Comparison of ENCODE assay signal across 8 cellular contexts in the genomic region with DNA sequence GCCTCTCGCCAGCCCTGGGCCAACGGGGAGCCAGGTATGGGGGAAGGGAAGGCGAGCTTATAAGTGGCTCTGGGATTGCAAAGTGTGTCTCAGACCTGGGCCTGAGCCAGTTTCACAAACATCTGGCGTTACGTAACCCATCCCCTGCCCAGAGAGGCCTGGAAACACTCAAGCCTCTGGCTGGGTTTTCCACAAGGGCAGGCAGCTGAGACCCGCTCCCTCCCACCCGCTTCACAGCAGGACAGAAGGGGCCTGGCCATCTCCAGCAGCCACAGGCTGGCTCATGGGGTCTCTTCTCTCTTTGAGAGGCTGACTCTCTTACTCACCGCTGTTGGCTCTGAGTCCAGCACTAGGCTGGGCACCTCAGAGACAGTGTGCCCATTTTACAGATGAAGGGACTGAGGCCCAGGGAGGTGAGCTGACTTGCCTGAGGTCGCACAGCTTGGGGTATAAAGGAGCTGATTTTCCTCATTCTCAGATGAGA. TPM values are rescaled to one million over a fixed set of nuclear protein-coding genes. Genes with fewer than 3 reads are reported as not detected.
DNase-seq lines count a peak whose midpoint lies in the region; ATAC-seq and TF ChIP-seq lines count a peak whose summit lies in the region.

No MANE protein-coding gene starts in this region.

- CTCF ChIA-PET in HEK293 (lab: Yijun Ruan, JAX) = interaction anchor here (1.0 kb wide), 1 partner anchor 73 kb away, joined by 5 read pairs; no protein-coding TSS in a partner anchor
- CTCF ChIA-PET in PC-9 (lab: Charles Lee) = no interaction called here

- intact Hi-C loops in PC-9 (cut with micrococcal nuclease; ENCODE audit: unreplicated experiment) = no loop called here

- no peak for DNase-seq in PC-9
- DNase-seq in fibroblast of villous mesenchyme (ENCODE audit: low read depth) = peak; percentile 100
- DNase-seq in NK-92 (lab: John Stamatoyannopoulos, UW; ENCODE audit: unreplicated experiment) = no peak
- no peak for DNase-seq in T-helper 2 cell treated with Interferon-gamma antibody and Interleukin-4, amounts not matched to agents 5 μg/mL and 100 μg/mL, for 36 hours (ENCODE audit: low spot score)
- DNase-seq in activated gamma-delta T cell (lab: John Stamatoyannopoulos, UW) = no peak

- no peaks in the 10 kb centered on the region for H3K9me3 ChIP-seq in HEK293 (ENCODE audit: control insufficient read depth, insufficient read depth, low read depth, low read length)
- H3K9me3 ChIP-seq in PC-9 (ENCODE audit: insufficient read depth, low read depth) = no peaks in the 10 kb centered on the region

- H2AFZ ChIP-seq in PC-9 = no peak overlapping the region

- no peaks in the 10 kb centered on the region for H4K20me1 ChIP-seq in PC-9 (ENCODE audit: insufficient read depth)

- H3K4me1 ChIP-seq in HEK293 (ENCODE audit: control insufficient read depth, insufficient read depth, low read length) = 0 out of 2 replicates have a peak, but pooled peaks cover 2% of the 10 kb centered on the region
- peaks cover 43% of the 10 kb centered on the region for H3K4me1 ChIP-seq in PC-9 (replicated peaks; ENCODE audit: insufficient read depth)
- H3K4me1 ChIP-seq in rectal smooth muscle tissue (ENCODE audit: control insufficient read depth, insufficient read depth, low read length) = peaks cover 36% of the 10 kb centered on the region

- no peaks in the 10 kb centered on the region for H3K9me3 Mint-ChIP-seq in T-helper 2 cell treated with Interferon-gamma antibody and Interleukin-4, amounts not matched to agents 5 μg/mL and 100 μg/mL, for 36 hours

- no peak overlapping the region for H3K4me3 Mint-ChIP-seq in T-helper 2 cell treated with Interferon-gamma antibody and Interleukin-4, amounts not matched to agents 5 μg/mL and 100 μg/mL, for 36 hours

- no peaks in the 10 kb centered on the region for H3K27me3 ChIP-seq in PC-9 (ENCODE audit: insufficient read depth, low read depth)
- no peaks in the 10 kb centered on the region for H3K27me3 ChIP-seq in rectal smooth muscle tissue (ENCODE audit: control insufficient read depth, insufficient read depth, low read length)

- TF ChIP-seq CTCF in HEK293 (tag by site-specific recombination; IDR thresholded peaks at IDR 0.05) = no peak
- TF ChIP-seq CTCF in PC-9 (conservative IDR thresholded peaks at IDR 0.05) = no peak
- TF ChIP-seq CTCF in fibroblast of villous mesenchyme (IDR thresholded peaks at IDR 0.05; ENCODE audit: insufficient read depth, low read depth, low read length) = no peak

- BruUV-seq in PC-9 (replicated peaks; lab: Mats Ljungman, UMichigan) = no TSS peak

- no peak overlapping the region for H3K27ac Mint-ChIP-seq in T-helper 2 cell treated with Interferon-gamma antibody and Interleukin-4, amounts not matched to agents 5 μg/mL and 100 μg/mL, for 36 hours

- H3K4me3 ChIP-seq in HEK293 (ENCODE audit: low read depth, low read length) (no peak overlapping the region), PC-9 (no peak overlapping the region), fibroblast of villous mesenchyme (ENCODE audit: low read depth, low read length) (no peak overlapping the region), rectal smooth muscle tissue (ENCODE audit: low read length) (peak overlapping the region; percentile 25)

- H3K4me1 Mint-ChIP-seq in T-helper 2 cell treated with Interferon-gamma antibody and Interleukin-4, amounts not matched to agents 5 μg/mL and 100 μg/mL, for 36 hours (ENCODE audit: low read depth) = peaks cover 10% of the 10 kb centered on the region

- peaks cover 2% of the 10 kb centered on the region for H3K36me3 Mint-ChIP-seq in T-helper 2 cell treated with Interferon-gamma antibody and Interleukin-4, amounts not matched to agents 5 μg/mL and 100 μg/mL, for 36 hours (ENCODE audit: low read depth)

- no peaks in the 10 kb centered on the region for H3K9me2 ChIP-seq in PC-9 (ENCODE audit: insufficient read depth)

- POLR2A ChIA-PET in HEK293 (lab: Yijun Ruan, JAX) (interaction anchor here (0.8 to 1.4 kb wide), 5 partner anchors 10 to 80 kb away, joined by 3 to 10 read pairs (median 3); a partner anchor contains a TSS), PC-9 (lab: Charles Lee; ENCODE audit: unreplicated experiment) (interaction anchor here (0.6 kb wide), 2 partner anchors 44 to 113 kb away, joined by 3 to 4 read pairs; no protein-coding TSS in a partner anchor)

- H3F3A ChIP-seq in PC-9 (ENCODE audit: insufficient read depth, low read depth) = peaks cover 41% of the 10 kb centered on the region

- no peak for ATAC-seq in GM21717 (IDR thresholded peaks at IDR 0.05; ENCODE audit: unreplicated experiment)

- H3K27me3 Mint-ChIP-seq in T-helper 2 cell treated with Interferon-gamma antibody and Interleukin-4, amounts not matched to agents 5 μg/mL and 100 μg/mL, for 36 hours (ENCODE audit: low read depth) = no peaks in the 10 kb centered on the region

- peaks cover 0 to 4% of the 10 kb centered on the region in 2 experiments; a peak in 1 of 3 replicates for H3K36me3 ChIP-seq in HEK293 (ENCODE audit: control insufficient read depth in 2 of 2, insufficient read depth in 1 of 2, low read length in 2 of 2)
- H3K36me3 ChIP-seq in PC-9 (ENCODE audit: low read depth) = no peaks in the 10 kb centered on the region
- H3K36me3 ChIP-seq in rectal smooth muscle tissue (ENCODE audit: control insufficient read depth, insufficient read depth, low read length) = no peaks in the 10 kb centered on the region

- H3K27ac ChIP-seq in HEK293 (ENCODE audit: extremely low read depth, low read depth, low read length) (no peak overlapping the region), PC-9 (peak overlapping the region; percentile 57), rectal smooth muscle tissue (ENCODE audit: low read depth, low read length) (peak overlapping the region; percentile 84)

- peaks cover 15% of the 10 kb centered on the region for H3K79me2 ChIP-seq in PC-9 (ENCODE audit: low read depth)

- H3K9ac ChIP-seq in rectal smooth muscle tissue (ENCODE audit: low read length) = no peak overlapping the region

- peak overlapping the region; percentile 18; the same call in 1 of the 2 replicates for H3K4me2 ChIP-seq in PC-9

TF ChIP-seq in HEK293, 187 proteins besides CTCF, POLR2A, EP300 and RAD21 (continues in another document):
- TF ChIP-seq ZNF768 (tag by site-specific recombination; IDR thresholded peaks at IDR 0.05) (0 out of 2 replicates have a peak, but pooled peaks have one; percentile 80), ZNF324 (tag by site-specific recombination; IDR thresholded peaks at IDR 0.05) (0 out of 2 replicates have a peak, but pooled peaks have one; percentile 55), SP7 (tag by site-specific recombination; IDR thresholded peaks at IDR 0.05) (peak; percentile 35), ZNF76 (tag by site-specific recombination; IDR thresholded peaks at IDR 0.05; ENCODE audit: borderline replicate concordance, low read depth) (0 out of 2 replicates have a peak, but pooled peaks have one; percentile 6)
- TF ChIP-seq, protein P1, sequence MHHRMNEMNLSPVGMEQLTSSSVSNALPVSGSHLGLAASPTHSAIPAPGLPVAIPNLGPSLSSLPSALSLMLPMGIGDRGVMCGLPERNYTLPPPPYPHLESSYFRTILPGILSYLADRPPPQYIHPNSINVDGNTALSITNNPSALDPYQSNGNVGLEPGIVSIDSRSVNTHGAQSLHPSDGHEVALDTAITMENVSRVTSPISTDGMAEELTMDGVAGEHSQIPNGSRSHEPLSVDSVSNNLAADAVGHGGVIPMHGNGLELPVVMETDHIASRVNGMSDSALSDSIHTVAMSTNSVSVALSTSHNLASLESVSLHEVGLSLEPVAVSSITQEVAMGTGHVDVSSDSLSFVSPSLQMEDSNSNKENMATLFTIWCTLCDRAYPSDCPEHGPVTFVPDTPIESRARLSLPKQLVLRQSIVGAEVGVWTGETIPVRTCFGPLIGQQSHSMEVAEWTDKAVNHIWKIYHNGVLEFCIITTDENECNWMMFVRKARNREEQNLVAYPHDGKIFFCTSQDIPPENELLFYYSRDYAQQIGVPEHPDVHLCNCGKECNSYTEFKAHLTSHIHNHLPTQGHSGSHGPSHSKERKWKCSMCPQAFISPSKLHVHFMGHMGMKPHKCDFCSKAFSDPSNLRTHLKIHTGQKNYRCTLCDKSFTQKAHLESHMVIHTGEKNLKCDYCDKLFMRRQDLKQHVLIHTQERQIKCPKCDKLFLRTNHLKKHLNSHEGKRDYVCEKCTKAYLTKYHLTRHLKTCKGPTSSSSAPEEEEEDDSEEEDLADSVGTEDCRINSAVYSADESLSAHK (tag by site-specific recombination; IDR thresholded peaks at IDR 0.05) = peak; percentile 98
- TF ChIP-seq, protein P2, sequence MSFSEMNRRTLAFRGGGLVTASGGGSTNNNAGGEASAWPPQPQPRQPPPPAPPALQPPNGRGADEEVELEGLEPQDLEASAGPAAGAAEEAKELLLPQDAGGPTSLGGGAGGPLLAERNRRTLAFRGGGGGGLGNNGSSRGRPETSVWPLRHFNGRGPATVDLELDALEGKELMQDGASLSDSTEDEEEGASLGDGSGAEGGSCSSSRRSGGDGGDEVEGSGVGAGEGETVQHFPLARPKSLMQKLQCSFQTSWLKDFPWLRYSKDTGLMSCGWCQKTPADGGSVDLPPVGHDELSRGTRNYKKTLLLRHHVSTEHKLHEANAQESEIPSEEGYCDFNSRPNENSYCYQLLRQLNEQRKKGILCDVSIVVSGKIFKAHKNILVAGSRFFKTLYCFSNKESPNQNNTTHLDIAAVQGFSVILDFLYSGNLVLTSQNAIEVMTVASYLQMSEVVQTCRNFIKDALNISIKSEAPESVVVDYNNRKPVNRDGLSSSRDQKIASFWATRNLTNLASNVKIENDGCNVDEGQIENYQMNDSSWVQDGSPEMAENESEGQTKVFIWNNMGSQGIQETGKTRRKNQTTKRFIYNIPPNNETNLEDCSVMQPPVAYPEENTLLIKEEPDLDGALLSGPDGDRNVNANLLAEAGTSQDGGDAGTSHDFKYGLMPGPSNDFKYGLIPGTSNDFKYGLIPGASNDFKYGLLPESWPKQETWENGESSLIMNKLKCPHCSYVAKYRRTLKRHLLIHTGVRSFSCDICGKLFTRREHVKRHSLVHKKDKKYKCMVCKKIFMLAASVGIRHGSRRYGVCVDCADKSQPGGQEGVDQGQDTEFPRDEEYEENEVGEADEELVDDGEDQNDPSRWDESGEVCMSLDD (tag by site-specific recombination; IDR thresholded peaks at IDR 0.05) = 0 out of 2 replicates have a peak, but pooled peaks have one; percentile 15

RNA-seq across cellular contexts. Expression of a gene that starts 44.5 kb away (rescaled TPM):
- total RNA-seq in PC-9 (2021) (170 and 172 TPM in 2 replicates), fibroblast of villous mesenchyme (121 and 141 TPM in 2 replicates)

RNA-seq across cellular contexts. Expression of a gene that starts 55.2 kb away (rescaled TPM):
- total RNA-seq in PC-9 (2021) (42.1 and 44.3 TPM in 2 replicates), fibroblast of villous mesenchyme (7.3 and 10.3 TPM in 2 replicates)
